9 cellular contexts compared by ENCODE assay signal in the genomic region with DNA sequence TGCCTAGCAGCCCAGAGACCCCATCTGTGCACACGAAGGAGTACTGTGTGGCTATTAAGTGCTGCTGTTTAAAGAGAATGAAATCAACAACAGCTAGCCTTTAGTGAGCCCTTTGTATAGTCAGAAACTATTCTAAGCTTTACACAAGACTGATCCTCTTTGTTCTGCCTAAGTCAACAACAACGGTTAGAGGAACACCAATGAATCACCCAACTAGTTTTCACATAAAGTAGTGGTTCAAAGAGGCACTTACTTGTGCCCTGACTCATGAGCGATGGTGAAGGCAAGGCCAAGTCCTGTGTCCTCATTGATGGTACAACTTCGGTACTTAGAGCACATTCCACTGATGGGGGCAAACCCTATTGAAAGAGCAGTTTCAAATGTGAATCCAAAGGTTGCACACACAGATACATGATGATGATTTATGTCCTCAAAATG.
DNase-seq lines count a peak whose midpoint lies in the region; ATAC-seq lines count a peak whose summit lies in the region.
"Had no signal": no experiment of that assay in that cellular context is flagged by ENCODE, and none has a peak within 500 bp of the region (broad histone marks: within the 10 kb centered on the region; RNA-seq: fewer than 3 reads in every experiment).

No MANE protein-coding gene starts in this region.

- H3K4me1 Mint-ChIP-seq in naive thymus-derived CD8-positive, alpha-beta T cell, result no peaks in the 10 kb centered on the region

- peak in 2 of 3 experiments; percentile 6 to 57 for DNase-seq in NCI-H1417 (lab: John Stamatoyannopoulos, UW)
- no peak for DNase-seq in NCI-H1417 treated with DMSO at 0.1 percent for 48 hours (lab: John Stamatoyannopoulos, UW)
- peak; percentile 13 for DNase-seq in SK-MEL-5 (ENCODE audit: low read depth, low spot score)
- DNase-seq in iris pigment epithelial cell (ENCODE audit: low read depth), result peak; percentile 68
- peak; percentile 79 for DNase-seq in superior temporal gyrus (ENCODE audit: extremely low spot score)
- DNase-seq in DMS 273 treated with DMSO at 0.1 percent for 48 hours (lab: John Stamatoyannopoulos, UW), result no peak
- no peak for DNase-seq in NCI-H446 (lab: John Stamatoyannopoulos, UW)
- no peak for DNase-seq in naive thymus-derived CD8-positive, alpha-beta T cell
- DNase-seq: NCI-H1092 had no signal

- H3K4me3 Mint-ChIP-seq in naive thymus-derived CD8-positive, alpha-beta T cell, result no peak overlapping the region

- no peaks in the 10 kb centered on the region for H3K9me3 Mint-ChIP-seq in naive thymus-derived CD8-positive, alpha-beta T cell

- H3K27ac Mint-ChIP-seq in naive thymus-derived CD8-positive, alpha-beta T cell, result no peak overlapping the region

- no peaks in the 10 kb centered on the region for H3K36me3 Mint-ChIP-seq in naive thymus-derived CD8-positive, alpha-beta T cell

- POLR2A ChIA-PET in naive thymus-derived CD8-positive, alpha-beta T cell (lab: Charles Lee), result no interaction called here

- no peak for ATAC-seq in naive thymus-derived CD8-positive, alpha-beta T cell

- peaks cover 0 to 7% (median 3%) of the 10 kb centered on the region in 5 donors for H3K27me3 Mint-ChIP-seq in naive thymus-derived CD8-positive, alpha-beta T cell

- in situ Hi-C loops in SK-MEL-5 (cut with HindIII; ENCODE audit: low pct_unique_long_range_greater_than_20kb, low sequenced_read_pairs), result no loop called here

Comparison
In these comparisons a context has a peak if more than half of its experiments do, and no peak if none do; other contexts are left out.
1. DNase-seq: peak in NCI-H1417 (2 of 3), SK-MEL-5 (single experiment), iris pigment epithelial cell (single experiment) and superior temporal gyrus (single experiment); none in NCI-H1417 treated with DMSO at 0.1 percent for 48 hours (single experiment), DMS 273 treated with DMSO at 0.1 percent for 48 hours (single experiment), NCI-H446 (0 of 2) and naive thymus-derived CD8-positive, alpha-beta T cell (0 of 10).